10 cellular contexts compared by ENCODE assay signal in the genomic region with DNA sequence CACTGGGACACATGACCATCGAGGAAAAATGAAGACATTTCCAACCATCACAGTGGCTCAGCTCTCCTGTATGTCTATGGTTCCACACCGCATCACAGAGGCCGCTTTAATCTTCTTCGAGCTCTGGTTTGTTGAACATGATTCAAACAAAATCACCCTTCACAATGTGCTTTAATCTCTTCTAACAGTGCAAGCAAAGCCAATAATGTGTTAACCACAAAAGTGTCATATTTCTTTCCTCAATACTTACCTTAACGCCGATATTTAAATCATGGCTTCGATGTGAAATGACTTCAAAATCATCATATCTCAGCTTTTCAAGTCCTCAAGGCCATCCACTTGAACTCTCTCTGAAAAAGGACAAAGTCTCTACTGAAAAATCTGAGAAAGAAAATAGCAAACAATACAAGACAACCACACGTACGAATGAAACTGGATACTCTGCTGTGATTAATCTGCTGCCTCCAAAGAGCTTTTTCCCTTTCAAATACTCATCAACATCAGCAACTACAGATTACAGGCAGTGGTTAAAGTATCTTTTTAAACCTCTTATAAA. TPM values are rescaled to one million over a fixed set of nuclear protein-coding genes. Genes with fewer than 3 reads are reported as not detected.
A peak's percentile ranks its signal among the peaks of the same experiment; 100 is the strongest.
DNase-seq lines count a peak whose midpoint lies in the region; ATAC-seq and TF ChIP-seq lines count a peak whose summit lies in the region.
"Had no signal": no experiment of that assay in that cellular context is flagged by ENCODE, and none has a peak within 500 bp of the region (broad histone marks: within the 10 kb centered on the region; RNA-seq: fewer than 3 reads in every experiment).

No MANE protein-coding gene starts in this region.

- peaks cover 7% of the 10 kb centered on the region for H3K36me3 ChIP-seq in A673 (ENCODE audit: insufficient read depth, low read length, poor library complexity, severe bottlenecking)

- peaks cover 0 to 2% (median under 1%) of the 10 kb centered on the region in 6 donors for H3K9me3 Mint-ChIP-seq in immature natural killer cell

- H3K4me1 ChIP-seq in A673 (ENCODE audit: insufficient read depth, low read length, poor library complexity, severe bottlenecking), result peaks cover 34% of the 10 kb centered on the region

- intact Hi-C loops in A673 (cut with micrococcal nuclease; ENCODE audit: unreplicated experiment), result no loop called here

- CTCF ChIA-PET in A673 (lab: Charles Lee), result interaction anchor here (0.6 kb wide), 1 partner anchor 63 kb away, joined by 3 read pairs; no protein-coding TSS in a partner anchor

- no peaks in the 10 kb centered on the region for H3K27me3 ChIP-seq in A673 (replicated peaks; ENCODE audit: insufficient read depth, low read depth, low read length, poor library complexity)

- no TSS peak for BruUV-seq in A673 (replicated peaks; lab: Mats Ljungman, UMichigan)

- ATAC-seq in T-helper 17 cell, result no peak

- no peak for TF ChIP-seq CTCF in A673 (conservative IDR thresholded peaks at IDR 0.05; ENCODE audit: low read depth, low read length)
- no peak for TF ChIP-seq CTCF in coronary artery (IDR thresholded peaks at IDR 0.05)

- H3K36me3 Mint-ChIP-seq in T-helper 17 cell (ENCODE audit: low read depth) (peaks cover 5% of the 10 kb centered on the region), immature natural killer cell (peaks cover 0 to 16% (median 10%) of the 10 kb centered on the region in 3 donors)
- H3K36me3 Mint-ChIP-seq: naive B cell had no signal

- peak overlapping the region; percentile 67 for H3K27ac ChIP-seq in A673 (ENCODE audit: low read depth, low read length, poor library complexity, severe bottlenecking)
- peak overlapping the region in 1 of 2 donors; percentile 78 for H3K27ac ChIP-seq in coronary artery

- peaks cover 21% of the 10 kb centered on the region for H3K4me1 Mint-ChIP-seq in T-helper 17 cell
- peaks cover 47 to 48% of the 10 kb centered on the region in 2 donors for H3K4me1 Mint-ChIP-seq in immature natural killer cell

- no peaks in the 10 kb centered on the region for H3K27me3 Mint-ChIP-seq in T-helper 17 cell
- H3K27me3 Mint-ChIP-seq in immature natural killer cell (ENCODE audit: low read depth in 3 of 3), result peaks cover 9 to 14% (median 12%) of the 10 kb centered on the region in 3 donors
- H3K27me3 Mint-ChIP-seq: naive B cell had no signal

- peak; percentile 38 for DNase-seq in A673 (ENCODE audit: low spot score)
- peak; percentile 38 for DNase-seq in Daoy (ENCODE audit: low read depth)
- no peak for DNase-seq in T-helper 17 cell
- DNase-seq in immature natural killer cell, result peak; percentile 64 to 68 (median 67)
- no peak for DNase-seq in mucosa of gallbladder (ENCODE audit: low spot score)
- no peak for DNase-seq in SHP77 (lab: John Stamatoyannopoulos, UW)
- no peak for DNase-seq in coronary artery (ENCODE audit: low spot score)
- DNase-seq in stimulated activated naive CD4-positive, alpha-beta T cell (lab: John Stamatoyannopoulos, UW), result no peak
- DNase-seq: naive B cell; stimulated activated CD4-positive, alpha-beta T cell treated with anti-CD3 and anti-CD28 coated beads, Interleukin-15, amount 100 ng/mL, for 24 hours had no signal

- peak overlapping the region; percentile 39 for H3K4me3 Mint-ChIP-seq in T-helper 17 cell
- H3K4me3 Mint-ChIP-seq in immature natural killer cell, result peak overlapping the region; percentile 68 to 92 (median 85)

- H3K9me3 ChIP-seq in A673 (ENCODE audit: low read depth, low read length, poor library complexity, severe bottlenecking), result peaks cover 8% of the 10 kb centered on the region
- no peaks in the 10 kb centered on the region for H3K9me3 ChIP-seq in T-helper 17 cell (ENCODE audit: control insufficient read depth, low read length, poor library complexity, severe bottlenecking)

- H3K4me3 ChIP-seq in A673 (ENCODE audit: low read depth, low read length, poor library complexity, severe bottlenecking) (no peak overlapping the region), coronary artery (no peak overlapping the region)

- H3K27ac Mint-ChIP-seq in T-helper 17 cell (peak overlapping the region; percentile 96), immature natural killer cell (peak overlapping the region; percentile 88 to 97 (median 94))
- H3K27ac Mint-ChIP-seq: naive B cell had no signal

- POLR2A ChIA-PET in A673 (lab: Charles Lee; ENCODE audit: low non-redundant PET), result no interaction called here

RNA-seq across cellular contexts. Expression of a gene that starts 23.0 kb away (rescaled TPM):
- 28.0 and 31.9 TPM in 2 replicates for total RNA-seq in A673 (2021)
- total RNA-seq in Daoy (2014; rRNA removed; shearing (Covaris generic)), result 15.3 and 22.9 TPM in 2 replicates
- total RNA-seq in T-helper 17 cell, result 10 to 100 TPM; 39.5 to 46.4 TPM
- polyA plus RNA-seq in immature natural killer cell, result 10 to 100 TPM in 1 of 3 donors, 1 to 10 TPM in 1, under 1 TPM in 1; 0.16 to 16.3 (median 2.6) TPM
- 284 TPM for total RNA-seq in mucosa of gallbladder

Comparison
In these comparisons a context has a peak if more than half of its experiments do, and no peak if none do; other contexts are left out.
1. DNase-seq: peak in A673 (single experiment), Daoy (single experiment) and immature natural killer cell (3 of 3); none in T-helper 17 cell (0 of 3), mucosa of gallbladder (single experiment), SHP77 (0 of 2), coronary artery (single experiment) and stimulated activated naive CD4-positive, alpha-beta T cell (0 of 6).